13 cellular contexts compared by ENCODE assay signal in genomic region chr3:54433846-54434245, GRCh38.
DNase-seq lines count a peak whose midpoint lies in the region; ATAC-seq and TF ChIP-seq lines count a peak whose summit lies in the region.
"Had no signal": no experiment of that assay in that cellular context is flagged by ENCODE, and none has a peak within 500 bp of the region (broad histone marks: within the 10 kb centered on the region; RNA-seq: fewer than 3 reads in every experiment).

No MANE protein-coding gene starts in this region.

- DNase-seq in Panc1 (ENCODE audit: low read depth, low spot score) (no peak), islet precursor cell (peak; percentile 82), kidney glomerular epithelial cell (lab: John Stamatoyannopoulos, UW) (no peak), inferior parietal cortex (ENCODE audit: extremely low spot score) (no peak), mucosa of descending colon (no peak), upper lobe of right lung (no peak)
- DNase-seq: activated T-cell treated with anti-CD3 and anti-CD28 coated beads, Interleukin-2, amount 50 U/mL, for 4 hours; CD8-positive, alpha-beta memory T cell; immature natural killer cell; Kasumi-1; stimulated activated CD4-positive, alpha-beta T cell treated with anti-CD3 and anti-CD28 coated beads, Interleukin-2, amount 100 ng/mL, for 48 hours had no signal

- H3K4me3 ChIP-seq in Panc1 (ENCODE audit: low read depth in 2 of 2, low read length in 2 of 2), result no peak overlapping the region
- no peak overlapping the region for H3K4me3 ChIP-seq in mucosa of descending colon
- no peak overlapping the region for H3K4me3 ChIP-seq in upper lobe of right lung

- H3K9me3 ChIP-seq in Panc1 (ENCODE audit: control insufficient read depth, insufficient read depth, low read depth, low read length) (no peaks in the 10 kb centered on the region), mucosa of descending colon (no peaks in the 10 kb centered on the region), upper lobe of right lung (no peaks in the 10 kb centered on the region)

- CTCF ChIA-PET in Panc1 (lab: Charles Lee), result no interaction called here

- in situ Hi-C loops in Panc1 (cut with HindIII; ENCODE audit: low pct_unique_long_range_greater_than_20kb, low sequenced_read_pairs), result no loop called here

- H3K27ac ChIP-seq in C4-2B (no peak overlapping the region), Panc1 (ENCODE audit: low read length) (no peak overlapping the region), upper lobe of right lung (no peak overlapping the region)

- H3K36me3 ChIP-seq in Panc1 (ENCODE audit: control insufficient read depth, insufficient read depth, low read length) (no peaks in the 10 kb centered on the region), mucosa of descending colon (ENCODE audit: low read depth) (no peaks in the 10 kb centered on the region), upper lobe of right lung (no peaks in the 10 kb centered on the region)

- intact Hi-C loops in Panc1 (cut with micrococcal nuclease; ENCODE audit: unreplicated experiment), result no loop called here
- intact Hi-C loops in mucosa of descending colon (cut with DNase I, micrococcal nuclease), result no loop called here
- intact Hi-C loops in upper lobe of right lung (cut with DNase I), result no loop called here

- POLR2A ChIA-PET in Panc1 (lab: Charles Lee), result no interaction called here

- TF ChIP-seq CTCF in C4-2B (conservative IDR thresholded peaks at IDR 0.05) (peak; percentile 66), GM12872 (IDR thresholded peaks at IDR 0.05; ENCODE audit: insufficient read depth, low read depth, low read length) (0 out of 3 replicates have a peak, but pooled peaks have one; percentile 19), Panc1 (IDR thresholded peaks at IDR 0.05) (peak; percentile 23; the same call in 1 of the 2 replicates), mucosa of descending colon (IDR thresholded peaks at IDR 0.05) (no peak), upper lobe of right lung (IDR thresholded peaks at IDR 0.05) (no peak)

- ATAC-seq in Panc1 (no peak), mucosa of descending colon (no peak), upper lobe of right lung (no peak)
- ATAC-seq: activated T-cell treated with anti-CD3 and anti-CD28 coated beads, Interleukin-2, amount 50 U/mL, for 4 hours had no signal

- H3K4me1 ChIP-seq in Panc1 (ENCODE audit: control insufficient read depth, insufficient read depth, low read length) (no peaks in the 10 kb centered on the region), mucosa of descending colon (ENCODE audit: low read depth) (no peaks in the 10 kb centered on the region), upper lobe of right lung (no peaks in the 10 kb centered on the region)

- BruUV-seq in Panc1 (replicated peaks; lab: Mats Ljungman, UMichigan), result no TSS peak

- no peaks in the 10 kb centered on the region for H3K27me3 ChIP-seq in Panc1 (ENCODE audit: control insufficient read depth, insufficient read depth, low read length)
- no peaks in the 10 kb centered on the region for H3K27me3 ChIP-seq in upper lobe of right lung

Comparison
In these comparisons a context has a peak if more than half of its experiments do, and no peak if none do; other contexts are left out.
1. CTCF ChIP-seq: peak in C4-2B (single experiment), GM12872 (single experiment) and Panc1 (single experiment); none in mucosa of descending colon (single experiment) and upper lobe of right lung (single experiment).